Comparison of ENCODE assay signal across 8 cellular contexts in the genomic region with DNA sequence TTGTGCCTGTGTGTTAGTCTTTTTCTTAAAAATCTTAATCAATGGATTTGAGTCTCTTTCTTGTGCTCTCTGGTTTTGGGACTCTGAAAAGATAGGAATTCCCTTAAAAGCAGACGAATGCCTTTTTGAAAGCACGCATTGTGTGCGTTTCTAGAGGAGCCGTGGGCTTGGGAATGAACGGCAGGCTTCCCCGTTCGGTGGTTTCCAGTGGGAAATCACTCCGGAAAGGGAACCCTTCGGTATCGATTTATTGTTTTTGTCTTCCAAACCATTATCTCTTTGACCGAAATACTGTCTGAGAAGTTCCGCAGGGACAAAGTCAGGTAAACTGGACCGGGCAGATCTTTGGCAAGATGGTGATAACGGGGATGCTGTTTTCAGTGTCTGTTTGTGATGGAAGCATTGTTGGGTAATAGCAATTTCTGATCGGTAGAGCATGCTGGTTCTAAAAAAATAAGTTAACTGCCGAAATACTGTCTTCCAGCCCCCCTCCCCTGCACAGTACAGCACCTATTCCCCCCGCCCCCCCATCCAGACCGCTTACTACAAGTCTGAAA. TPM values are rescaled to one million over a fixed set of nuclear protein-coding genes. Genes with fewer than 3 reads are reported as not detected.
DNase-seq lines count a peak whose midpoint lies in the region; ATAC-seq lines count a peak whose summit lies in the region.

No MANE protein-coding gene starts in this region.

- H3K4me1 ChIP-seq in ES-I3 (ENCODE audit: insufficient read depth, low read length), result peaks cover 15% of the 10 kb centered on the region
- peaks cover 16% of the 10 kb centered on the region for H3K4me1 ChIP-seq in effector memory CD4-positive, alpha-beta T cell (ENCODE audit: control insufficient read depth, insufficient read depth, low read length, poor library complexity, severe bottlenecking)
- peaks cover 27% of the 10 kb centered on the region for H3K4me1 ChIP-seq in neuron (ENCODE audit: insufficient read depth, low read length)

- peak overlapping the region; percentile 4 for H3K4me3 ChIP-seq in effector memory CD4-positive, alpha-beta T cell (ENCODE audit: insufficient read depth, low read depth, low read length, poor library complexity, severe bottlenecking)
- H3K4me3 ChIP-seq in neuron (ENCODE audit: low read length), result peak overlapping the region; percentile 98

- H3K9me3 ChIP-seq in ES-I3 (ENCODE audit: control insufficient read depth, insufficient read depth, low read length) (no peaks in the 10 kb centered on the region), neuron (ENCODE audit: low read length) (no peaks in the 10 kb centered on the region)
- no peaks in the 10 kb centered on the region for H3K9me3 ChIP-seq in effector memory CD4-positive, alpha-beta T cell (ENCODE audit: control insufficient read depth, low read length)

- H3K36me3 ChIP-seq in ES-I3 (ENCODE audit: insufficient read depth, low read length) (no peaks in the 10 kb centered on the region), neuron (ENCODE audit: insufficient read depth, low read length) (no peaks in the 10 kb centered on the region)
- H3K36me3 ChIP-seq in effector memory CD4-positive, alpha-beta T cell (ENCODE audit: control insufficient read depth, insufficient read depth, low read length), result no peaks in the 10 kb centered on the region

- DNase-seq in NCI-H446 (lab: John Stamatoyannopoulos, UW) (peak; percentile 45 to 56), SK-N-DZ (ENCODE audit: low spot score) (no peak), NCI-H510A (lab: John Stamatoyannopoulos, UW) (no peak)
- no peak for DNase-seq in effector memory CD4-positive, alpha-beta T cell

- no peak overlapping the region for H3K27ac ChIP-seq in effector memory CD4-positive, alpha-beta T cell (ENCODE audit: insufficient read depth, low read length, poor library complexity, severe bottlenecking)

- no peak overlapping the region for H2AFZ ChIP-seq in neuron (ENCODE audit: low read depth, low read length)

- H3K27me3 ChIP-seq in effector memory CD4-positive, alpha-beta T cell (replicated peaks; ENCODE audit: control insufficient read depth, insufficient read depth, low read length, poor library complexity, severe bottlenecking), result peaks cover 7% of the 10 kb centered on the region
- no peaks in the 10 kb centered on the region for H3K27me3 ChIP-seq in neuron (ENCODE audit: insufficient read depth, low read length)

- peak overlapping the region; percentile 64 for H3K9ac ChIP-seq in ES-I3 (ENCODE audit: low read depth, low read length)

- ATAC-seq in HG02610 (IDR thresholded peaks at IDR 0.05; ENCODE audit: unreplicated experiment), result no peak
- ATAC-seq in GM21381 (IDR thresholded peaks at IDR 0.05; ENCODE audit: unreplicated experiment), result no peak

RNA-seq across cellular contexts. Expression of gene SETBP1, which starts 0.4 kb away (rescaled TPM):
- polyA plus RNA-seq in SK-N-DZ (2014; cell fraction: cytosol; rRNA removed), result 3.3 and 5.3 TPM in 2 replicates
- polyA plus RNA-seq in SK-N-DZ (2014; cell fraction: nucleus; rRNA removed), result 2.5 and 4.6 TPM in 2 replicates

Comparison
In these comparisons a context has a peak if more than half of its experiments do, and no peak if none do; other contexts are left out.
1. DNase-seq: peak in NCI-H446 (2 of 2); none in effector memory CD4-positive, alpha-beta T cell (0 of 3), SK-N-DZ (single experiment) and NCI-H510A (single experiment).